1 cellular context compared by ENCODE assay signal in genomic region chr2:166375736-166376487, GRCh38.
TF ChIP-seq lines count a peak whose summit lies in the region.

TSS of gene SCN9A (minus strand) at chr2:166375944. CDS start at chr2:166311756, 64,188 bp downstream.

TF ChIP-seq in HepG2, 621 proteins besides CTCF, POLR2A, EP300 and RAD21 (continued from another document and continues in another):
- TF ChIP-seq, protein P1, sequence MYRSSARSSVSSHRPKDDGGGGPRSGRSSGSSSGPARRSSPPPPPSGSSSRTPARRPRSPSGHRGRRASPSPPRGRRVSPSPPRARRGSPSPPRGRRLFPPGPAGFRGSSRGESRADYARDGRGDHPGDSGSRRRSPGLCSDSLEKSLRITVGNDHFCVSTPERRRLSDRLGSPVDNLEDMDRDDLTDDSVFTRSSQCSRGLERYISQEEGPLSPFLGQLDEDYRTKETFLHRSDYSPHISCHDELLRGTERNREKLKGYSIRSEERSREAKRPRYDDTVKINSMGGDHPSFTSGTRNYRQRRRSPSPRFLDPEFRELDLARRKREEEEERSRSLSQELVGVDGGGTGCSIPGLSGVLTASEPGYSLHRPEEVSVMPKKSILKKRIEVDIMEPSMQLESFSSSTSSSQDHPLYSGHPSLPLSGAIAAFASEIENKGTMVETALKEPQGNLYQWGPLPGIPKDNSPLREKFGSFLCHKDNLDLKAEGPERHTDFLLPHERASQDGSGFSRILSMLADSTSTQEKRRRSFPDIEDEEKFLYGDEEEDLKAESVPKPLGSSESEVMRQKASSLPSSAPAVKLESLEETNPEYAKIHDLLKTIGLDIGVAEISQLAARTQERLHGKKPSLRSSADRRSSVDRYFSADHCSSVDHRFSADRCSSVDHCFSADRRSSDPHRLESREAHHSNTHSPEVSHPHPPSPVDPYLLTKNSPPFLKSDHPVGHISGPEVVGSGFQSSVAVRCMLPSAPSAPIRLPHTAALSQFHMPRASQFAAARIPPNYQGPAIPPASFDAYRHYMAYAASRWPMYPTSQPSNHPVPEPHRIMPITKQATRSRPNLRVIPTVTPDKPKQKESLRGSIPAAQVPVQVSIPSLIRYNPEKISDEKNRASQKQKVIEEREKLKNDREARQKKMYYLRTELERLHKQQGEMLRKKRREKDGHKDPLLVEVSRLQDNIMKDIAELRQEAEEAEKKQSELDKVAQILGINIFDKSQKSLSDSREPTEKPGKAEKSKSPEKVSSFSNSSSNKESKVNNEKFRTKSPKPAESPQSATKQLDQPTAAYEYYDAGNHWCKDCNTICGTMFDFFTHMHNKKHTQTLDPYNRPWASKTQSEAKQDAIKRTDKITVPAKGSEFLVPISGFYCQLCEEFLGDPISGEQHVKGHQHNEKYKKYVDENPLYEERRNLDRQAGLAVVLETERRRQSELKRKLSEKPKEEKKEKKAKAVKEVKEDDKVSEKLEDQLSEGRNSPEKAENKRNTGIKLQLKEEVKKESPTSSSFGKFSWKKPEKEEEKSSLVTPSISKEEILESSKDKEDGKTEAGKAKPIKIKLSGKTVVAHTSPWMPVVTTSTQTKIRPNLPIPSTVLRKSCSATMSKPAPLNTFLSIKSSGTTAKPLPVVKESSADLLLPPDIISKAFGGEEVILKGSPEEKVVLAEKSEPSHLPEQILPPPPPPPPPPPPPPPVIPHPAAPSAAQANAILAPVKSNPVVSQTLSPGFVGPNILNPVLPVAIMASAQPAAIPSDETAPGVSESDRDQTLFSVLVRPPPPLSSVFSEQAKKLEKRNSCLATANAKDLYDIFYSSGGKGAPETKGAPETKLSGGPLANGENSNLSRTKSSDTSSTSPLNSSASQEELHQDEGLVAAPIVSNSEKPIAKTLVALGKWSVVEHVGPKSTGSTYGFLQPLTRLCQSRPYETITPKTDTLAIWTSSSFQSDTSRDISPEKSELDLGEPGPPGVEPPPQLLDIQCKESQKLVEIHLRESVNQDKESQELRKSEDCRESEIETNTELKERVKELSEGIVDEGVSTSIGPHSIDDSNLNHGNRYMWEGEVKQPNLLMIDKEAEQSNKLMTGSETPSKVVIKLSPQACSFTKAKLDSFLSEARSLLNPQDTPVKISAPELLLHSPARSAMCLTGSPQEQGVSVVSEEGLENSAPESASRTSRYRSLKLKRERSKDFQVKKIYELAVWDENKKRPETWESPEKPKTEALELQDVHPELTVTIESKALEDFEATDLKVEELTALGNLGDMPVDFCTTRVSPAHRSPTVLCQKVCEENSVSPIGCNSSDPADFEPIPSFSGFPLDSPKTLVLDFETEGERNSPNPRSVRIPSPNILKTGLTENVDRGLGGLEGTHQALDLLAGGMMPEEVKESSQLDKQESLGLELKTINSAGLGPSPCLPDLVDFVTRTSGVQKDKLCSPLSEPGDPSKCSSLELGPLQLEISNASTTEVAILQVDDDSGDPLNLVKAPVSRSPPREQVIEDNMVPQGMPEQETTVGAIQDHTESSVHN (CRISPR knock-in tag; IDR thresholded peaks at IDR 0.05): peak; percentile 9; the same call in 1 of the 2 replicates
- TF ChIP-seq ZNF768 (CRISPR knock-in tag; IDR thresholded peaks at IDR 0.05) (peak; percentile 76; the same call in 1 of the 2 replicates), KLF11 (CRISPR knock-in tag; IDR thresholded peaks at IDR 0.05) (peak; percentile 35; the same call in 1 of the 2 replicates), ZSCAN21 (CRISPR knock-in tag; IDR thresholded peaks at IDR 0.05; ENCODE audit: borderline replicate concordance) (peak; percentile 70), HOXA5 (CRISPR knock-in tag; IDR thresholded peaks at IDR 0.05) (peak; percentile 73; the same call in 1 of the 2 replicates), ZNF570 (CRISPR knock-in tag; IDR thresholded peaks at IDR 0.05; ENCODE audit: borderline replicate concordance) (no peak), ZNF670 (CRISPR knock-in tag; IDR thresholded peaks at IDR 0.05; ENCODE audit: borderline replicate concordance) (peak; percentile 67; the same call in 1 of the 2 replicates), ZNF143 (CRISPR knock-in tag; IDR thresholded peaks at IDR 0.05) (no peak), HIVEP1 (CRISPR knock-in tag; IDR thresholded peaks at IDR 0.05) (peak; percentile 63; the same call in 1 of the 2 replicates), ZNF512 (CRISPR knock-in tag; IDR thresholded peaks at IDR 0.05) (peak; percentile 73; the same call in 1 of the 2 replicates), HDAC1 (CRISPR knock-in tag; IDR thresholded peaks at IDR 0.05) (peak; percentile 94), HNRNPK (IDR thresholded peaks at IDR 0.05; ENCODE audit: low read depth, low read length, poor library complexity, severe bottlenecking) (peak; percentile 94), BHLHE40 (IDR thresholded peaks at IDR 0.05; ENCODE audit: low read length) (peak; percentile 46), KLF15 (CRISPR knock-in tag; IDR thresholded peaks at IDR 0.05; ENCODE audit: borderline replicate concordance) (peak; percentile 54; the same call in 1 of the 2 replicates), YEATS2 (CRISPR knock-in tag; IDR thresholded peaks at IDR 0.05; ENCODE audit: borderline replicate concordance) (peak; percentile 35; the same call in 1 of the 2 replicates), KDM2A (CRISPR knock-in tag; IDR thresholded peaks at IDR 0.05; ENCODE audit: borderline replicate concordance, low read depth) (peak; percentile 86), ZFY (CRISPR knock-in tag; IDR thresholded peaks at IDR 0.05) (peak; percentile 69; the same call in 1 of the 2 replicates), CBX5 (CRISPR knock-in tag; IDR thresholded peaks at IDR 0.05; ENCODE audit: borderline replicate concordance) (peak; percentile 60; the same call in 1 of the 2 replicates), CREM (IDR thresholded peaks at IDR 0.05) (peak; percentile 3; the same call in 1 of the 2 replicates), CREM (CRISPR knock-in tag; IDR thresholded peaks at IDR 0.05) (no peak), KAT7 (CRISPR knock-in tag; IDR thresholded peaks at IDR 0.05; ENCODE audit: borderline replicate concordance) (peak; percentile 98), ZNF253 (CRISPR knock-in tag; IDR thresholded peaks at IDR 0.05; ENCODE audit: borderline replicate concordance) (peak; percentile 13; the same call in 1 of the 2 replicates), TOE1 (CRISPR knock-in tag; IDR thresholded peaks at IDR 0.05) (0 out of 2 replicates have a peak, but pooled peaks have one; percentile 41), HMGXB3 (CRISPR knock-in tag; IDR thresholded peaks at IDR 0.05; ENCODE audit: borderline replicate concordance) (no peak; the same call in 1 of the 2 replicates), ZNF33A (CRISPR knock-in tag; IDR thresholded peaks at IDR 0.05; ENCODE audit: borderline replicate concordance) (no peak), ZBTB44 (CRISPR knock-in tag; IDR thresholded peaks at IDR 0.05) (no peak), ZNF12 (CRISPR knock-in tag; IDR thresholded peaks at IDR 0.05) (0 out of 2 replicates have a peak, but pooled peaks have one; percentile 43), TBP (CRISPR knock-in tag; IDR thresholded peaks at IDR 0.05) (no peak), RXRA (CRISPR knock-in tag; IDR thresholded peaks at IDR 0.05) (peak; percentile 76), ZBTB42 (CRISPR knock-in tag; IDR thresholded peaks at IDR 0.05) (0 out of 2 replicates have a peak, but pooled peaks have one; percentile 49), ZNF335 (CRISPR knock-in tag; IDR thresholded peaks at IDR 0.05) (0 out of 2 replicates have a peak, but pooled peaks have one; percentile 30), HMG20A (CRISPR knock-in tag; IDR thresholded peaks at IDR 0.05; ENCODE audit: borderline replicate concordance) (peak; percentile 34; the same call in 1 of the 2 replicates), BRCA1 (CRISPR knock-in tag; IDR thresholded peaks at IDR 0.05) (no peak), ZNF543 (CRISPR knock-in tag; IDR thresholded peaks at IDR 0.05) (no peak), SAFB2 (CRISPR knock-in tag; IDR thresholded peaks at IDR 0.05; ENCODE audit: borderline replicate concordance, low read depth) (peak; percentile 36; the same call in 1 of the 2 replicates), SRF (IDR thresholded peaks at IDR 0.05; ENCODE audit: low read depth, low read length) (no peak), MIXL1 (CRISPR knock-in tag; IDR thresholded peaks at IDR 0.05) (peak; percentile 70)
- TF ChIP-seq, protein P2, sequence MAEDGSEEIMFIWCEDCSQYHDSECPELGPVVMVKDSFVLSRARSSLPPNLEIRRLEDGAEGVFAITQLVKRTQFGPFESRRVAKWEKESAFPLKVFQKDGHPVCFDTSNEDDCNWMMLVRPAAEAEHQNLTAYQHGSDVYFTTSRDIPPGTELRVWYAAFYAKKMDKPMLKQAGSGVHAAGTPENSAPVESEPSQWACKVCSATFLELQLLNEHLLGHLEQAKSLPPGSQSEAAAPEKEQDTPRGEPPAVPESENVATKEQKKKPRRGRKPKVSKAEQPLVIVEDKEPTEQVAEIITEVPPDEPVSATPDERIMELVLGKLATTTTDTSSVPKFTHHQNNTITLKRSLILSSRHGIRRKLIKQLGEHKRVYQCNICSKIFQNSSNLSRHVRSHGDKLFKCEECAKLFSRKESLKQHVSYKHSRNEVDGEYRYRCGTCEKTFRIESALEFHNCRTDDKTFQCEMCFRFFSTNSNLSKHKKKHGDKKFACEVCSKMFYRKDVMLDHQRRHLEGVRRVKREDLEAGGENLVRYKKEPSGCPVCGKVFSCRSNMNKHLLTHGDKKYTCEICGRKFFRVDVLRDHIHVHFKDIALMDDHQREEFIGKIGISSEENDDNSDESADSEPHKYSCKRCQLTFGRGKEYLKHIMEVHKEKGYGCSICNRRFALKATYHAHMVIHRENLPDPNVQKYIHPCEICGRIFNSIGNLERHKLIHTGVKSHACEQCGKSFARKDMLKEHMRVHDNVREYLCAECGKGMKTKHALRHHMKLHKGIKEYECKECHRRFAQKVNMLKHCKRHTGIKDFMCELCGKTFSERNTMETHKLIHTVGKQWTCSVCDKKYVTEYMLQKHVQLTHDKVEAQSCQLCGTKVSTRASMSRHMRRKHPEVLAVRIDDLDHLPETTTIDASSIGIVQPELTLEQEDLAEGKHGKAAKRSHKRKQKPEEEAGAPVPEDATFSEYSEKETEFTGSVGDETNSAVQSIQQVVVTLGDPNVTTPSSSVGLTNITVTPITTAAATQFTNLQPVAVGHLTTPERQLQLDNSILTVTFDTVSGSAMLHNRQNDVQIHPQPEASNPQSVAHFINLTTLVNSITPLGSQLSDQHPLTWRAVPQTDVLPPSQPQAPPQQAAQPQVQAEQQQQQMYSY (CRISPR knock-in tag; IDR thresholded peaks at IDR 0.05): peak; percentile 78; the same call in 1 of the 2 replicates
- TF ChIP-seq, protein P3, sequence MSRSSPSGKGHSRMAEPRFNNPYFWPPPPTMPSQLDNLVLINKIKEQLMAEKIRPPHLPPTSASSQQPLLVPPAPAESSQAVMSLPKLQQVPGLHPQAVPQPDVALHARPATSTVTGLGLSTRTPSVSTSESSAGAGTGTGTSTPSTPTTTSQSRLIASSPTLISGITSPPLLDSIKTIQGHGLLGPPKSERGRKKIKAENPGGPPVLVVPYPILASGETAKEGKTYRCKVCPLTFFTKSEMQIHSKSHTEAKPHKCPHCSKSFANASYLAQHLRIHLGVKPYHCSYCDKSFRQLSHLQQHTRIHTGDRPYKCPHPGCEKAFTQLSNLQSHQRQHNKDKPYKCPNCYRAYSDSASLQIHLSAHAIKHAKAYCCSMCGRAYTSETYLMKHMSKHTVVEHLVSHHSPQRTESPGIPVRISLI (CRISPR knock-in tag; IDR thresholded peaks at IDR 0.05; ENCODE audit: borderline replicate concordance): peak; percentile 14; the same call in 1 of the 2 replicates
